Comparison of ENCODE assay signal across 10 cellular contexts in the genomic region with DNA sequence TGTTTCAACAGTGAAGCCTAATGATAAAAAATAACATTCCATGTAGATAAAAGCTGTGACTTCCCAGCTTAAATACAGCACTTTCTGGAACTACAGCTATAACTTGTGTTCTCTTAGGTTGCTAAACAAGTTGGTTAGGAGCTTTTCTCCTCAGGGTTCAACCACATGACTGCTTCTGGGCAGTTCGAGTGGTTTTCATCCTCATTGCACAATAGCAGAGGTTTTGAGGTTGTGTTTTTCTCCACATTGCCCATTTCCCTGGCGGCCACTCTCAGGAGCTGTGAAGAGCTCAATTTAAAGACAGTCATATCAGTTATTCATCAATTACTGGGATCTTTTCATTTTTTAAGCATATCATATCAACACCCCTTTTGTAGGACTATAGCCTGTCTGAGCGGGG.
A peak's percentile ranks its signal among the peaks of the same experiment; 100 is the strongest.
DNase-seq lines count a peak whose midpoint lies in the region; ATAC-seq, FAIRE-seq and TF ChIP-seq lines count a peak whose summit lies in the region.
"Had no signal": no experiment of that assay in that cellular context is flagged by ENCODE, and none has a peak within 500 bp of the region (broad histone marks: within the 10 kb centered on the region; RNA-seq: fewer than 3 reads in every experiment).

No MANE protein-coding gene starts in this region.

- no peak for TF ChIP-seq CTCF in pancreas (IDR thresholded peaks at IDR 0.05)

- FAIRE-seq in pancreas (lab: Jason Lieb, UNC): no peak

- DNase-seq in AML-193 (lab: John Stamatoyannopoulos, UW) (peak; percentile 81 to 91), adipocyte (ENCODE audit: low read depth) (peak; percentile 57), Right ventricle myocardium superior (peak; percentile 63), pancreas (peak in 1 of 6 donors; percentile 31), SK-N-DZ (ENCODE audit: low spot score) (no peak), NCI-H345 treated with DMSO at 0.1 percent for 48 hours (lab: John Stamatoyannopoulos, UW; ENCODE audit: unreplicated experiment) (no peak)
- DNase-seq in effector memory CD8-positive, alpha-beta T cell: no peak
- DNase-seq: erythroblast, NCI-H2171 had no signal

- H3K4me3 Mint-ChIP-seq in effector memory CD8-positive, alpha-beta T cell: no peak overlapping the region

- peak overlapping the region in 2 of 4 donors; percentile 40 to 45 for H3K27ac ChIP-seq in pancreas

- no peaks in the 10 kb centered on the region for H3K4me1 Mint-ChIP-seq in effector memory CD8-positive, alpha-beta T cell (ENCODE audit: low read depth in 2 of 2)

- H3K36me3 ChIP-seq in adipocyte (ENCODE audit: control insufficient read depth, insufficient read depth, low read length, severe bottlenecking) (no peaks in the 10 kb centered on the region), pancreas (no peaks in the 10 kb centered on the region)

- H3K9me3 ChIP-seq in adipocyte (ENCODE audit: control insufficient read depth, low read length) (no peaks in the 10 kb centered on the region), pancreas (no peaks in the 10 kb centered on the region)

- H3K4me1 ChIP-seq in adipocyte (ENCODE audit: control insufficient read depth, insufficient read depth, low read length): peaks cover 80% of the 10 kb centered on the region
- peaks cover 0 to 5% (median 0%) of the 10 kb centered on the region in 3 donors for H3K4me1 ChIP-seq in pancreas

- H3K27me3 ChIP-seq in adipocyte (replicated peaks; ENCODE audit: control insufficient read depth, insufficient read depth, low read length) (no peaks in the 10 kb centered on the region), pancreas (no peaks in the 10 kb centered on the region)

- no peak overlapping the region for H3K4me3 ChIP-seq in adipocyte (ENCODE audit: low read length)
- no peak overlapping the region for H3K4me3 ChIP-seq in pancreas

- intact Hi-C loops in Right ventricle myocardium superior (cut with DNase I): no loop called here
- intact Hi-C loops in pancreas (cut with DNase I): no loop called here

- peak overlapping the region; percentile 65 for H3K9ac ChIP-seq in adipocyte (ENCODE audit: low read length)

- peaks cover 21 to 36% of the 10 kb centered on the region in 2 donors for H3K27me3 Mint-ChIP-seq in effector memory CD8-positive, alpha-beta T cell

- no peaks in the 10 kb centered on the region for H3K9me3 Mint-ChIP-seq in effector memory CD8-positive, alpha-beta T cell

- WGBS in pancreas, 2 donors: 73 to 81% methylated on average over 3 of the region's 3 CpGs

- ATAC-seq in Right ventricle myocardium superior (ENCODE audit: poor library complexity) (peak; percentile 78), pancreas (peak in 3 of 4 donors; percentile 51 to 71 (median 68)), GM19452 (IDR thresholded peaks at IDR 0.05; ENCODE audit: unreplicated experiment) (no peak)
- ATAC-seq in effector memory CD8-positive, alpha-beta T cell (replicated peaks): no peak

- no peak overlapping the region for H3K27ac Mint-ChIP-seq in effector memory CD8-positive, alpha-beta T cell

- no peaks in the 10 kb centered on the region for H3K36me3 Mint-ChIP-seq in effector memory CD8-positive, alpha-beta T cell (ENCODE audit: insufficient read depth)

Comparison
In these comparisons a context has a peak if more than half of its experiments do, and no peak if none do; other contexts are left out.
1. DNase-seq: peak in AML-193 (2 of 2), adipocyte (single experiment) and Right ventricle myocardium superior (single experiment); none in SK-N-DZ (single experiment), effector memory CD8-positive, alpha-beta T cell (0 of 3) and NCI-H345 treated with DMSO at 0.1 percent for 48 hours (single experiment).
2. ATAC-seq: peak in Right ventricle myocardium superior (single experiment) and pancreas (3 of 4); none in GM19452 (single experiment) and effector memory CD8-positive, alpha-beta T cell (single experiment).